1 cellular context compared by ENCODE assay signal in the genomic region with DNA sequence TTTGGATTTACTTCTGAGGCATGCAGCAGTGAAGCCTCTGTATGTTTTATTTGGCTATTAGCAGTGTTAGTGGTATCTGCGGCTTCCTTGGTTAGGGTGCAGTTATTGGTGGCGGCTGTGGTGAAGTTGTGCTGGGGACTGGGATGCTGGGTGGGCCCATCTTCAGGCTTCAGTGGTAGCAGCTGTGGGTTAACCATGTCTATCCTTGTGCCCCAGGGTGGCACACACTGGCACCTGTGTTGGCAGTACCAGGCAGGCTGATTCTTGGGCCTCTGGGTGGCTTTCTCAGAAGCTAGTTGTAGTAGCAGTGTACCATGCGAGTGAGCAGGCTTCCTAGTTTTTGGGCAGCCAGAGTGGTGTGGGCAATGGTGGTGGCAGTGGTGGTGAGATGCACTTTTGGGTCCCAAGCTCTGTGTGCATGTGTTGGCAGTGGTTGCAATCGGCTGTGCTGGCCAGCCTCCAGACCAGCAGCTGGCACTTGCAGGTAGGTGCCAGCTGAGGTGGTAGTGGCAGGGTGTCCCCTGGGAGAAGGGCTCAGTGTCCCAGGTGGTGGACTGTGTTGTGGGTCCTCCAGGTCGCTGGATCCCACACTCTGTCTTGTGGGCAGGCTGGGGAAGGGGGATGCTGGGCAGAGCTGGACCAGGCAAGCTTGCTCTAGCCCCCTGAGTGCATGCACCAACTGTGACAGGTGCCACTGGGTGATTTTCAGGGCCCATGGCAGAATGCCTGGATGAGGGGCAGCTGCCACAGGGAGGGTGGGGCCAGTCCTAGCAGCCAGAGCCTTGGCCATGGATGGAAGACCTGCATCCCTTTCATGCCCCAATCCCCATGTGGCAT.
TF ChIP-seq lines count a peak whose summit lies in the region.

No MANE protein-coding gene starts in this region.

TF ChIP-seq in SK-N-SH, 30 proteins besides CTCF, POLR2A, EP300 and RAD21 (continued from another document):
- TF ChIP-seq, protein P1, sequence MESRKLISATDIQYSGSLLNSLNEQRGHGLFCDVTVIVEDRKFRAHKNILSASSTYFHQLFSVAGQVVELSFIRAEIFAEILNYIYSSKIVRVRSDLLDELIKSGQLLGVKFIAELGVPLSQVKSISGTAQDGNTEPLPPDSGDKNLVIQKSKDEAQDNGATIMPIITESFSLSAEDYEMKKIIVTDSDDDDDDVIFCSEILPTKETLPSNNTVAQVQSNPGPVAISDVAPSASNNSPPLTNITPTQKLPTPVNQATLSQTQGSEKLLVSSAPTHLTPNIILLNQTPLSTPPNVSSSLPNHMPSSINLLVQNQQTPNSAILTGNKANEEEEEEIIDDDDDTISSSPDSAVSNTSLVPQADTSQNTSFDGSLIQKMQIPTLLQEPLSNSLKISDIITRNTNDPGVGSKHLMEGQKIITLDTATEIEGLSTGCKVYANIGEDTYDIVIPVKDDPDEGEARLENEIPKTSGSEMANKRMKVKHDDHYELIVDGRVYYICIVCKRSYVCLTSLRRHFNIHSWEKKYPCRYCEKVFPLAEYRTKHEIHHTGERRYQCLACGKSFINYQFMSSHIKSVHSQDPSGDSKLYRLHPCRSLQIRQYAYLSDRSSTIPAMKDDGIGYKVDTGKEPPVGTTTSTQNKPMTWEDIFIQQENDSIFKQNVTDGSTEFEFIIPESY (IDR thresholded peaks at IDR 0.05; ENCODE audit: borderline replicate concordance, low read depth): no peak
- TF ChIP-seq FOSL2 (IDR thresholded peaks at IDR 0.05; ENCODE audit: borderline replicate concordance, low read depth) (no peak), MEF2A (IDR thresholded peaks at IDR 0.05; ENCODE audit: borderline replicate concordance, low read depth) (no peak), NRF1 (IDR thresholded peaks at IDR 0.05; ENCODE audit: low read depth, low read length) (no peak)
